Comparison of ENCODE assay signal across 8 cellular contexts in genomic region chr11:70755410-70756158, GRCh38.
A peak's percentile ranks its signal among the peaks of the same experiment; 100 is the strongest.
DNase-seq lines count a peak whose midpoint lies in the region; ATAC-seq and TF ChIP-seq lines count a peak whose summit lies in the region.

No MANE protein-coding gene starts in this region.

- POLR2A ChIA-PET in activated CD4-positive, alpha-beta memory T cell treated with anti-CD3 and anti-CD28 coated beads for 36 hours (lab: Charles Lee) = no interaction called here

- H3K4me3 ChIP-seq in lung = no peak overlapping the region

- ATAC-seq in HG02970 (IDR thresholded peaks at IDR 0.05; ENCODE audit: low FRiP score, unreplicated experiment) (peak; percentile 58), lung (ENCODE audit: insufficient read depth, low FRiP score) (peak; percentile 83), GM18909 (IDR thresholded peaks at IDR 0.05; ENCODE audit: poor library complexity, unreplicated experiment) (no peak)

- CTCF ChIA-PET in activated CD4-positive, alpha-beta memory T cell treated with anti-CD3 and anti-CD28 coated beads for 36 hours (lab: Charles Lee) = interaction anchor here (0.7 to 1.2 kb wide), 6 partner anchors 11 to 287 kb away, joined by 3 to 5 read pairs (median 3); no protein-coding TSS in a partner anchor

- WGBS in lung, 2 donors = 19 to 22% methylated on average over 37 of the region's 37 CpGs

- peaks cover 0 to 3% of the 10 kb centered on the region in 2 donors for H3K4me1 ChIP-seq in lung (ENCODE audit: control insufficient read depth in 2 of 2, insufficient read depth in 2 of 2, low read length in 2 of 2)

- no peak overlapping the region for H3K4me3 Mint-ChIP-seq in CD14-positive monocyte
- H3K4me3 Mint-ChIP-seq in activated CD4-positive, alpha-beta memory T cell treated with anti-CD3 and anti-CD28 coated beads for 36 hours = no peak overlapping the region

- H3K27ac Mint-ChIP-seq in CD14-positive monocyte = no peak overlapping the region
- H3K27ac Mint-ChIP-seq in activated CD4-positive, alpha-beta memory T cell treated with anti-CD3 and anti-CD28 coated beads for 36 hours = no peak overlapping the region

- peaks cover 0 to under 1% of the 10 kb centered on the region in 2 donors for H3K9me3 ChIP-seq in lung (ENCODE audit: control insufficient read depth in 2 of 2, insufficient read depth in 1 of 2, low read length in 1 of 2)

- DNase-seq in CD14-positive monocyte (ENCODE audit: low spot score) (peak; percentile 58), NCI-H748 treated with DMSO at 0.1 percent for 48 hours (lab: John Stamatoyannopoulos, UW) (peak; percentile 22), ecto neural progenitor cell (ENCODE audit: low spot score) (peak; percentile 91), lung (ENCODE audit: low spot score) (peak; percentile 74)
- DNase-seq in activated CD4-positive, alpha-beta memory T cell treated with anti-CD3 and anti-CD28 coated beads for 36 hours = peak; percentile 72
- DNase-seq in stimulated activated CD4-positive, alpha-beta T cell treated with anti-CD3 and anti-CD28 coated beads, TNF-alpha, amount 100 ng/mL, for 48 hours (ENCODE audit: low read depth in 3 of 3) = peak; percentile 39 to 50 (median 39)

- H3K9me3 Mint-ChIP-seq in CD14-positive monocyte = peaks cover 6 to 20% (median 13%) of the 10 kb centered on the region in 7 donors
- H3K9me3 Mint-ChIP-seq in activated CD4-positive, alpha-beta memory T cell treated with anti-CD3 and anti-CD28 coated beads for 36 hours = peaks cover 12% of the 10 kb centered on the region

- H3K4me1 Mint-ChIP-seq in CD14-positive monocyte = no peaks in the 10 kb centered on the region
- no peaks in the 10 kb centered on the region for H3K4me1 Mint-ChIP-seq in activated CD4-positive, alpha-beta memory T cell treated with anti-CD3 and anti-CD28 coated beads for 36 hours (ENCODE audit: low read depth)

- no peaks in the 10 kb centered on the region for H3K36me3 ChIP-seq in lung (ENCODE audit: control insufficient read depth in 2 of 2, insufficient read depth in 2 of 2, low read length in 2 of 2)

- TF ChIP-seq CTCF in CD14-positive monocyte (IDR thresholded peaks at IDR 0.05) (peak; percentile 94), lung (IDR thresholded peaks at IDR 0.05; ENCODE audit: control extremely low read depth, extremely low read depth) (peak; percentile 91)

- H3K27me3 ChIP-seq in lung (ENCODE audit: control insufficient read depth, insufficient read depth) = no peaks in the 10 kb centered on the region

- H3K27ac ChIP-seq in lung (ENCODE audit: low read depth in 1 of 2, low read length in 1 of 2) = no peak overlapping the region

- peaks cover 5 to 13% (median 11%) of the 10 kb centered on the region in 3 donors for H3K27me3 Mint-ChIP-seq in CD14-positive monocyte (ENCODE audit: low read depth in 3 of 3)
- peaks cover 10% of the 10 kb centered on the region for H3K27me3 Mint-ChIP-seq in activated CD4-positive, alpha-beta memory T cell treated with anti-CD3 and anti-CD28 coated beads for 36 hours

- no peaks in the 10 kb centered on the region for H3K36me3 Mint-ChIP-seq in CD14-positive monocyte
- H3K36me3 Mint-ChIP-seq in activated CD4-positive, alpha-beta memory T cell treated with anti-CD3 and anti-CD28 coated beads for 36 hours = no peaks in the 10 kb centered on the region

- intact Hi-C loops in CD14-positive monocyte (cut with micrococcal nuclease) = loop anchor here (10.0 kb wide), 2 partner anchors 281 to 291 kb away; no protein-coding TSS in a partner anchor
- intact Hi-C loops in activated CD4-positive, alpha-beta memory T cell treated with anti-CD3 and anti-CD28 coated beads for 36 hours (cut with micrococcal nuclease) = loop anchor here (1.0 kb wide), 1 partner anchor 288 kb away; no protein-coding TSS in a partner anchor

Comparison
In these comparisons a context has a peak if more than half of its experiments do, and no peak if none do; other contexts are left out.
1. DNase-seq: peak in every context shown above with its lines; median percentile 91 in ecto neural progenitor cell; 74 in lung; 72 in activated CD4-positive, alpha-beta memory T cell treated with anti-CD3 and anti-CD28 coated beads for 36 hours; 58 in CD14-positive monocyte; 39 in stimulated activated CD4-positive, alpha-beta T cell treated with anti-CD3 and anti-CD28 coated beads, TNF-alpha, amount 100 ng/mL, for 48 hours; 22 in NCI-H748 treated with DMSO at 0.1 percent for 48 hours.